In genomic region chr11:117084992-117085391, GRCh38 we compare ENCODE assay signal across 1 cellular context.
TF ChIP-seq lines count a peak whose summit lies in the region.

No MANE protein-coding gene starts in this region.

TF ChIP-seq in GM23338, 12 proteins besides CTCF, POLR2A, EP300 and RAD21:
- TF ChIP-seq ZNF331 (CRISPR knock-in tag; IDR thresholded peaks at IDR 0.05; ENCODE audit: low read depth) (no peak), EZH2phosphoT487 (IDR thresholded peaks at IDR 0.05; ENCODE audit: unreplicated experiment) (no peak)
